ENCODE assay signal across 36 cellular contexts in the genomic region with DNA sequence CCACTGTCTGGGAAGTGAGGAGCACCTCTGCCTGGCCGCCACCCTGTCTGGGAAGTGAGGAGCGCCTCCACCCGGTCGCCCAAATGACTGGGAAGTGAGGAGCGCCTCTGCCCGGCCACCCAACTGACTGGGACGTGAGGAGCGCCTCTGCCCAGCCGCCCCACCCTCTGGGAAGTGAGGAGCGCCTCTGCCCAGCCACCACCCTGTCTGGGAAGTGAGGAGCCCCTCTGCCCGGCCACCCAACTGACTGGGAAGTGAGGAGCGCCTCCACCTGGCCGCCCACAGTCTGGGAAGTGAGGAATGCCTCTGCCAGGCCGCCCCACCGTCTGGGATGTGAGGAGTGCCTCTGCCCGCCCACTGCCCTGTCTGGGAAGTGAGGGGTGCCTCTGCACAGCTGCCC. TPM values are rescaled to one million over a fixed set of nuclear protein-coding genes. Genes with fewer than 3 reads are reported as not detected.
"Had no signal": no experiment of that assay in that cellular context is flagged by ENCODE, and none has a peak within 500 bp of the region (broad histone marks: within the 10 kb centered on the region; RNA-seq: fewer than 3 reads in every experiment).

No MANE protein-coding gene starts in this region.

- H3K4me3 ChIP-seq: MG63 had no signal

- H3K27me3 ChIP-seq: MG63 had no signal

- H3K36me3 ChIP-seq: MG63 had no signal

- H3K27ac ChIP-seq: KMS-11 had no signal

- H3K9ac ChIP-seq: KMS-11 had no signal

- DNase-seq: Karpas-422, Kasumi-1, KG1, MG63, MM.1S, MV-4-11, NCI-H1048, NCI-H1092, NCI-H1092 treated with DMSO at 0.1 percent for 48 hours, NCI-H1105, NCI-H1105 treated with DMSO at 0.1 percent for 48 hours, NCI-H1417, NCI-H1417 treated with DMSO at 0.1 percent for 48 hours, NCI-H1436, NCI-H1436 treated with DMSO at 0.1 percent for 48 hours, NCI-H146, NCI-H1694, NCI-H1694 treated with DMSO at 0.1 percent for 48 hours, NCI-H187, NCI-H187 treated with DMSO at 0.1 percent for 48 hours, NCI-H1930, NCI-H2029, NCI-H2029 treated with DMSO at 0.1 percent for 48 hours, NCI-H2081, NCI-H2107, NCI-H2171, NCI-H2171 treated with DMSO at 0.1 percent for 48 hours, NCI-H2227 treated with DMSO at 0.1 percent for 48 hours, NCI-H226, NCI-H345, NCI-H446, NCI-H446 treated with DMSO at 0.1 percent for 48 hours, NCI-H510A had no signal

RNA-seq across cellular contexts. Expression of a gene that starts 32.9 kb away (rescaled TPM):
- total RNA-seq: MCF 10A, NCI-H460 had no signal
